ENCODE assay signal across 9 cellular contexts in the genomic region with DNA sequence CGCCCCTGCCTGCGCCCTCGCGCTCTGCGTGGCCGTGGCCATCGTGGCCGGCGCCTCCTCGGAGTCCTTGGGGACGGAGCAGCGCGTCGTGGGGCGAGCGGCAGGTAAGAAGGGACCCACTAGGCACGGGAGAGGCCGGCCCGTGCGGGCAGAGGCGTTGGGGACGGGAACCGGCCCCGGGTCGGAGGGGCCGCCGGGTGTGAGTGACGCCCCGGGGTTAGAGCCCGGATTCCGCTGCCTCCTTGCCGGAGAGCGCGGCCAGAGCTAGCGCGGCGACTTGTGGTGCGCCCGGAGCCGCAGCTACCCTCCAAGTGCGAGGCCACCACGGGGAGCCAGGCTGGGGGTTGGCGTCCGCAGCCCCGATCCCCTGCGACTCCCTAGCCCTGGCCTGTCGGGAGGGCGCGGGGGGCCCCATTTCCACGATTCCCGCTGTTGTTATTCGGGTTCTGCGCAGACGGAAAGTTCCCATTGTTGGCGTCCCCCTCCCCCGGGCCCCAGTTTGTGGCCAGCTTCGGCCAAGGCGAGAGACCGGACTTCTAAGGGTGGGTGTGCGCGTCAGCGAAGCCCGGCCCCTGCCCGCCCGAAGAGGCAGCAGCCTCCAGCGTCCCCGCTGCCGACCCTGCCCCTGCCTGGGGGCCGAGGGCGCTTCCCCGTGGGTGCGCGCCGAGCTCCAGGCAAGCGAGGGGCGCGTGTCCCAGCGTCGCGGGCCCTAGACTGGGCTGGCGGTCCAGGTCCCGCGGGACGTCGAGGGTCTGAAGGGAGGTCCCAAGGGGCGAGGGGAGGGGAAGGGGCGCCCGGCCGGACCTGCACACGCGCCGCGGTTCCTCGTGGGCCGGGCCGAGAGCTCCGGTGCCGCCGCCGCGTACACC. TPM values are rescaled to one million over a fixed set of nuclear protein-coding genes. Genes with fewer than 3 reads are reported as not detected.
DNase-seq lines count a peak whose midpoint lies in the region; ATAC-seq, FAIRE-seq and TF ChIP-seq lines count a peak whose summit lies in the region.
"Had no signal": no experiment of that assay in that cellular context is flagged by ENCODE, and none has a peak within 500 bp of the region (broad histone marks: within the 10 kb centered on the region; RNA-seq: fewer than 3 reads in every experiment).

No MANE protein-coding gene starts in this region.

- POLR2A ChIA-PET in AG04450 (lab: Yijun Ruan, JAX): interaction anchor here (0.9 kb wide), 1 partner anchor 26 kb away, joined by 3 read pairs; no protein-coding TSS in a partner anchor

- DNase-seq in AG04450 (ENCODE audit: low read depth, low spot score) (no peak), HTR-8/SVneo (ENCODE audit: insufficient read length, low spot score) (peak; percentile 31), choroid plexus epithelial cell (ENCODE audit: low read depth) (peak; percentile 13), mucosa of gallbladder (ENCODE audit: low spot score) (no peak)
- DNase-seq: MV-4-11 had no signal

- peaks cover 16% of the 10 kb centered on the region for H3K4me1 ChIP-seq in mucosa of stomach (ENCODE audit: control insufficient read depth, insufficient read depth, low read length)

- TF ChIP-seq CTCF in AG04450 (IDR thresholded peaks at IDR 0.05; ENCODE audit: low read depth, low read length) (no peak), choroid plexus epithelial cell (conservative IDR thresholded peaks at IDR 0.05; ENCODE audit: low read depth, low read length) (no peak)

- ATAC-seq in GM18517 (IDR thresholded peaks at IDR 0.05; ENCODE audit: unreplicated experiment) (no peak), GM18505 (IDR thresholded peaks at IDR 0.05; ENCODE audit: unreplicated experiment) (no peak), GM21515 (IDR thresholded peaks at IDR 0.05; ENCODE audit: unreplicated experiment) (no peak)

- H3K9me3 ChIP-seq in AG04450 (ENCODE audit: control insufficient read depth, insufficient read depth, low read length) (peaks cover 5% of the 10 kb centered on the region; the same call in 1 of the 2 replicates), mucosa of stomach (ENCODE audit: control insufficient read depth, low read length) (no peaks in the 10 kb centered on the region)

- no peak overlapping the region for H3K27ac ChIP-seq in AG04450 (ENCODE audit: low read depth, low read length)

- CTCF ChIA-PET in AG04450 (lab: Charles Lee): interaction anchor here (0.9 to 1.6 kb wide), 2 partner anchors 17 to 106 kb away, joined by 3 to 4 read pairs; no protein-coding TSS in a partner anchor

- no peaks in the 10 kb centered on the region for H3K36me3 ChIP-seq in mucosa of stomach (ENCODE audit: control insufficient read depth, insufficient read depth, low read length)

- FAIRE-seq in HTR-8/SVneo (lab: Jason Lieb, UNC): no peak

- H3K4me3 ChIP-seq in AG04450 (ENCODE audit: low read depth, low read length): peak overlapping the region; percentile 13; the same call in 1 of the 2 replicates
- H3K4me3 ChIP-seq in choroid plexus epithelial cell (ENCODE audit: low read depth, low read length): peak overlapping the region; percentile 28
- H3K4me3 ChIP-seq in mucosa of stomach (ENCODE audit: low read length): no peak overlapping the region

- peak overlapping the region; percentile 50 for H3K9ac ChIP-seq in mucosa of stomach (ENCODE audit: low read length)

- no peak for TF ChIP-seq POLR2A in GM18505 (IDR thresholded peaks at IDR 0.05; ENCODE audit: borderline replicate concordance, extremely low read depth, insufficient read depth, insufficient read length)

- peaks cover 46% of the 10 kb centered on the region for H3K27me3 ChIP-seq in AG04450 (ENCODE audit: control insufficient read depth, insufficient read depth, low read length)
- peaks cover 30% of the 10 kb centered on the region for H3K27me3 ChIP-seq in mucosa of stomach (ENCODE audit: control insufficient read depth, insufficient read depth, low read length)

RNA-seq across cellular contexts. Expression of a gene that starts 1.1 kb away (rescaled TPM):
- polyA plus RNA-seq in AG04450 (2011; rRNA removed): 0.06 and 0.21 TPM in 2 replicates
- 0.39 TPM in 1 of 2 replicates, not detected in the other for polyA minus RNA-seq in AG04450 (2011; rRNA and poly(A)+ RNA removed)
- total RNA-seq in mucosa of gallbladder: 104 TPM

Comparison
In these comparisons a context has a peak if more than half of its experiments do, and no peak if none do; other contexts are left out.
1. DNase-seq: peak in HTR-8/SVneo (single experiment) and choroid plexus epithelial cell (single experiment); none in AG04450 (single experiment) and mucosa of gallbladder (single experiment).